8 cellular contexts compared by ENCODE assay signal in genomic region chr17:27602721-27603445, GRCh38. TPM values are rescaled to one million over a fixed set of nuclear protein-coding genes. Genes with fewer than 3 reads are reported as not detected.
A peak's percentile ranks its signal among the peaks of the same experiment; 100 is the strongest.
DNase-seq lines count a peak whose midpoint lies in the region; ATAC-seq and TF ChIP-seq lines count a peak whose summit lies in the region.

No MANE protein-coding gene starts in this region.

- CTCF ChIA-PET in IMR-90 (lab: Yijun Ruan, JAX) = interaction anchor here (0.7 to 1.9 kb wide), 4 partner anchors 17 to 229 kb away, joined by 4 to 5 read pairs (median 4); no protein-coding TSS in a partner anchor

- no peak overlapping the region for H2BK5ac ChIP-seq in IMR-90 (ENCODE audit: low read depth, low read length, poor library complexity, severe bottlenecking)

- dilution Hi-C loops in IMR-90 (cut with HindIII; ENCODE audit: low sequenced_read_pairs, unreplicated experiment) = no loop called here

- 70% methylated on average over 5 of the region's 15 CpGs; no CpG with 5 or more reads in 1 of the 2 experiments for WGBS in IMR-90 (ENCODE audit: extremely low coverage in 2 of 2, insufficient read length in 1 of 2), 2 experiments
- WGBS in tibial nerve, 2 donors = 49 to 54% methylated on average over 11 to 15 of the region's 15 CpGs

- H4K8ac ChIP-seq in IMR-90 (ENCODE audit: low read depth in 2 of 2, low read length in 2 of 2) = no peak overlapping the region

- POLR2A ChIA-PET in IMR-90 (lab: Charles Lee; ENCODE audit: unreplicated experiment) = no interaction called here

- no peaks in the 10 kb centered on the region for H3K27me3 Mint-ChIP-seq in osteocyte (ENCODE audit: unreplicated experiment)

- no peak overlapping the region; the same call in 1 of the 2 replicates for H2AK5ac ChIP-seq in IMR-90 (ENCODE audit: low read depth, low read length)

- no peak for TF ChIP-seq EP300 in tibial nerve (IDR thresholded peaks at IDR 0.05)

- peaks cover 2% of the 10 kb centered on the region; the same call in 1 of the 2 replicates for H3K4me1 ChIP-seq in IMR-90 (ENCODE audit: control insufficient read depth, insufficient read depth, low read length)
- peaks cover 0 to 22% (median 2%) of the 10 kb centered on the region in 4 donors for H3K4me1 ChIP-seq in tibial nerve

- H3K27me3 ChIP-seq in IMR-90 (ENCODE audit: control insufficient read depth, insufficient read depth, low read length) (no peaks in the 10 kb centered on the region), tibial nerve (no peaks in the 10 kb centered on the region)

- BruUV-seq in IMR-90 (replicated peaks; lab: Mats Ljungman, UMichigan) = no TSS peak

- H3K23ac ChIP-seq in IMR-90 (ENCODE audit: low read depth, low read length) = no peak overlapping the region

- ATAC-seq in IMR-90 (ENCODE audit: low read depth) (peak; percentile 65), GM19023 (IDR thresholded peaks at IDR 0.05; ENCODE audit: unreplicated experiment) (no peak)

- H2BK15ac ChIP-seq in IMR-90 (ENCODE audit: low read depth, low read length) = no peak overlapping the region

- no peak overlapping the region for H3K4me3 Mint-ChIP-seq in osteocyte (ENCODE audit: unreplicated experiment)

- H2BK20ac ChIP-seq in IMR-90 (ENCODE audit: low read depth, low read length) = no peak overlapping the region

- H3K9me3 ChIP-seq in IMR-90 (ENCODE audit: control insufficient read depth, insufficient read depth, low read length) (no peaks in the 10 kb centered on the region), SK-N-MC (ENCODE audit: low read depth, low read length) (no peaks in the 10 kb centered on the region), tibial nerve (no peaks in the 10 kb centered on the region)

- H4K20me1 ChIP-seq in IMR-90 (ENCODE audit: insufficient read depth, low read length) = no peaks in the 10 kb centered on the region; the same call in 1 of the 2 replicates

- no peak overlapping the region for H3K27ac Mint-ChIP-seq in osteocyte (ENCODE audit: unreplicated experiment)

- H3K9ac ChIP-seq in IMR-90 (ENCODE audit: low read depth, low read length) = no peak overlapping the region
- H3K9ac ChIP-seq in SK-N-MC (ENCODE audit: insufficient read length) = peak overlapping the region; percentile 12

- DNase-seq in ELF-1 (ENCODE audit: low read depth, low spot score) (peak; percentile 91), IMR-90 (peak; percentile 62), SK-N-MC (ENCODE audit: low read depth, low spot score) (no peak), globus pallidus (ENCODE audit: low spot score) (peak; percentile 51), osteocyte (ENCODE audit: extremely low spot score, unreplicated experiment) (peak; percentile 89), tibial nerve (ENCODE audit: low spot score in 2 of 2) (peak; percentile 58 to 88)
- peak; percentile 28 to 62 (median 54) for DNase-seq in activated naive CD4-positive, alpha-beta T cell (lab: John Stamatoyannopoulos, UW)

- in situ Hi-C loops in IMR-90 (cut with MboI; ENCODE audit: low sequenced_read_pairs) = no loop called here

- no peak overlapping the region for H4K5ac ChIP-seq in IMR-90 (ENCODE audit: low read depth, low read length)

- no peak overlapping the region for H3K4me3 ChIP-seq in IMR-90 (ENCODE audit: insufficient read depth, low read depth, low read length)
- H3K4me3 ChIP-seq in SK-N-MC = no peak overlapping the region
- no peak overlapping the region for H3K4me3 ChIP-seq in tibial nerve

- H3K4me1 Mint-ChIP-seq in osteocyte (ENCODE audit: unreplicated experiment) = peaks cover 2% of the 10 kb centered on the region

- H3K4ac ChIP-seq in IMR-90 (ENCODE audit: low read depth, low read length) = no peak overlapping the region

- H2AFZ ChIP-seq in IMR-90 (replicated peaks; ENCODE audit: low read length, poor library complexity) = no peak overlapping the region

- peak; percentile 81 for TF ChIP-seq CTCF in IMR-90 (conservative IDR thresholded peaks at IDR 0.05; ENCODE audit: low read depth, low read length)
- peak; percentile 92 for TF ChIP-seq CTCF in osteocyte (IDR thresholded peaks at IDR 0.05)
- peak; percentile 91 to 96 (median 93) for TF ChIP-seq CTCF in tibial nerve (IDR thresholded peaks at IDR 0.05)

- H3K9me3 Mint-ChIP-seq in osteocyte (ENCODE audit: unreplicated experiment) = no peaks in the 10 kb centered on the region

- H3K9me1 ChIP-seq in IMR-90 (ENCODE audit: insufficient read depth, low read length) = no peaks in the 10 kb centered on the region; the same call in 1 of the 2 replicates

- no peak overlapping the region for H4K91ac ChIP-seq in IMR-90 (ENCODE audit: insufficient read depth, low read depth, low read length)

- peak; percentile 61 for TF ChIP-seq RAD21 in IMR-90 (IDR thresholded peaks at IDR 0.05; ENCODE audit: low read length)

- H3K36me3 ChIP-seq in IMR-90 (ENCODE audit: control insufficient read depth, insufficient read depth, low read length) (peaks cover 71% of the 10 kb centered on the region), SK-N-MC (ENCODE audit: insufficient read depth, low read length) (peaks cover 58% of the 10 kb centered on the region), tibial nerve (peaks cover 0 to 55% (median 10%) of the 10 kb centered on the region in 3 donors)

- no peak overlapping the region for H3K4me2 ChIP-seq in IMR-90 (ENCODE audit: low read depth, low read length)

- no peak overlapping the region for H2AK9ac ChIP-seq in IMR-90 (replicated peaks; ENCODE audit: low read depth, low read length, poor library complexity)

- peaks cover 0 to 9% of the 10 kb centered on the region in 2 experiments; a peak in 2 of 4 replicates for H3K79me1 ChIP-seq in IMR-90 (ENCODE audit: low read depth in 1 of 2, low read length in 2 of 2)

- H2BK120ac ChIP-seq in IMR-90 (ENCODE audit: low read depth, low read length) = no peak overlapping the region

- H3K18ac ChIP-seq in IMR-90 (ENCODE audit: low read depth, low read length) = no peak overlapping the region

- TF ChIP-seq POLR2A in IMR-90 (IDR thresholded peaks at IDR 0.05; ENCODE audit: low read depth, low read length) = no peak
- TF ChIP-seq POLR2A in tibial nerve (IDR thresholded peaks at IDR 0.05) = no peak

- peaks cover 20% of the 10 kb centered on the region for H3K36me3 Mint-ChIP-seq in osteocyte (ENCODE audit: unreplicated experiment)

- no peak overlapping the region for H3K56ac ChIP-seq in IMR-90 (ENCODE audit: extremely low read depth, insufficient read depth, low read length)

- H3K27ac ChIP-seq in IMR-90 (ENCODE audit: insufficient read depth, low read length) = no peak overlapping the region
- no peak overlapping the region for H3K27ac ChIP-seq in SK-N-MC
- H3K27ac ChIP-seq in tibial nerve = no peak overlapping the region

- intact Hi-C loops in IMR-90 (cut with micrococcal nuclease) = loop anchor here (1.0 kb wide), 1 partner anchor 48 kb away; no protein-coding TSS in a partner anchor

- no peak overlapping the region for H3K14ac ChIP-seq in IMR-90 (replicated peaks; ENCODE audit: low read depth, low read length)

TF ChIP-seq in IMR-90, 13 proteins besides CTCF, POLR2A, EP300 and RAD21:
- no peak for TF ChIP-seq NFE2L2 (IDR thresholded peaks at IDR 0.05; ENCODE audit: low read depth, low read length)
- TF ChIP-seq SMC3 (IDR thresholded peaks at IDR 0.05; ENCODE audit: low read depth, low read length) = peak; percentile 70
- no peak for TF ChIP-seq RFX5 (IDR thresholded peaks at IDR 0.05; ENCODE audit: low read depth, low read length)
- no peak for TF ChIP-seq FOS (IDR thresholded peaks at IDR 0.05; ENCODE audit: low read depth, low read length)

RNA-seq across cellular contexts. Expression of gene LGALS9, which starts 28.1 kb away (rescaled TPM):
- total RNA-seq in IMR-90 (2012; rRNA removed) (0.54 and 0.83 TPM in 2 replicates), osteocyte (3.1 and 4.5 TPM in 2 replicates), tibial nerve (10 to 100 TPM; 11.9 to 73.5 (median 20.7) TPM)
- polyA plus RNA-seq in IMR-90 (2012; rRNA removed) = 2.5 and 3.7 TPM in 2 replicates
- 1.1 and 2.0 TPM in 2 replicates for polyA plus RNA-seq in IMR-90 (2012; cell fraction: cytosol; rRNA removed)
- polyA plus RNA-seq in IMR-90 (2012; cell fraction: nucleus; rRNA removed; ENCODE audit: low replicate concordance) = 6.8 and 8.6 TPM in 2 replicates
